Comparison of ENCODE assay signal across 28 cellular contexts in the genomic region with DNA sequence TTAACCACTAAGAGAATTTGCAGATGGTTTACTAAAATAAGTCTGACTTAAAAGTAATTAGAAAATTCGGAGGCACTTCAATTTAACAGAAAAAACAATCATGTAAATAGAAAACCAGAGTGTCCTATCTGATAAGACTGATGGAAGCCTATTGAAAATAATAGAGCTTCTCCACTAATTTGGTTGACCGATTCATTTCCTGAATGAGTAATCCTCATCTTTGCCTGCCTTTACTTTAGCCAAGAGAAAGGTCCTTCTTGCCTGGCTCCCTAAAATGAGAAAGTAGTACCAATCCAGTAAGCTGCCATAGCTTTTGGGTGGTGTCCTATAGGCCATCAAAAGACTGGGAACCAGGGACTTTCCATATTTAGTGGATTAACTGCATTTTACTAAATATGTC. TPM values are rescaled to one million over a fixed set of nuclear protein-coding genes. Genes with fewer than 3 reads are reported as not detected.
DNase-seq lines count a peak whose midpoint lies in the region; ATAC-seq lines count a peak whose summit lies in the region.
"Had no signal": no experiment of that assay in that cellular context is flagged by ENCODE, and none has a peak within 500 bp of the region (broad histone marks: within the 10 kb centered on the region; RNA-seq: fewer than 3 reads in every experiment).

No MANE protein-coding gene starts in this region.

- H2AFZ ChIP-seq in ACC112 (ENCODE audit: low read length, unreplicated experiment), result no peak overlapping the region

- peak overlapping the region; percentile 68 for H3K27ac ChIP-seq in ACC112 (ENCODE audit: low read depth, low read length)
- H3K27ac ChIP-seq: A549, SK-N-MC had no signal

- H3K4me3 ChIP-seq in ACC112 (ENCODE audit: low read depth, low read length), result no peak overlapping the region
- H3K4me3 ChIP-seq: A549, MG63, SK-N-MC had no signal

- H3K79me2 ChIP-seq in ACC112 (ENCODE audit: control insufficient read depth, insufficient read depth, low read length, unreplicated experiment), result no peaks in the 10 kb centered on the region

- DNase-seq in HT1080 (ENCODE audit: low read depth), result peak; percentile 58
- peak; percentile 8 for DNase-seq in RPMI7951 (ENCODE audit: low read depth)
- peak; percentile 15 for DNase-seq in iris pigment epithelial cell (ENCODE audit: low read depth)
- no peak for DNase-seq in SIG-M5 (lab: John Stamatoyannopoulos, UW)
- DNase-seq: C1 segment of cervical spinal cord; Caco-2; CD4-positive, alpha-beta memory T cell; EL; GF-D8; Karpas-422; MG63; NCI-H1105 treated with DMSO at 0.1 percent for 48 hours; NCI-H146; NCI-H1930; NCI-H2107; NCI-H446 treated with DMSO at 0.1 percent for 48 hours; NCI-H526; NCI-H82; NK-92 treated with Interleukin-12 subunit alpha and Interleukin-12 subunit beta, amount 100 ng/mL, for 24 hours; SHP77 treated with DMSO at 0.1 percent for 48 hours had no signal

- H3K4me1 ChIP-seq in ACC112 (ENCODE audit: control insufficient read depth, insufficient read depth, low read length, unreplicated experiment), result peaks cover 26% of the 10 kb centered on the region
- H3K4me1 ChIP-seq: A549, Caco-2 had no signal

- no peaks in the 10 kb centered on the region for H3K27me3 ChIP-seq in ACC112 (ENCODE audit: insufficient read depth, low read length)
- H3K27me3 ChIP-seq: MG63 had no signal

- no peaks in the 10 kb centered on the region for H3K36me3 ChIP-seq in ACC112 (ENCODE audit: insufficient read depth, low read length)
- H3K36me3 ChIP-seq: MG63 had no signal

- ATAC-seq in HG03460 (IDR thresholded peaks at IDR 0.05; ENCODE audit: unreplicated experiment) (no peak), GM18868 (IDR thresholded peaks at IDR 0.05; ENCODE audit: unreplicated experiment) (no peak)
- ATAC-seq: A549, HepG2 had no signal

RNA-seq across cellular contexts. Expression of a gene that starts 48.4 kb away (rescaled TPM):
- total RNA-seq in HT1080 (2014; rRNA removed; shearing (Covaris generic)), result not detected in 2 replicates
- polyA plus RNA-seq in HT1080 (2015; cell fraction: cytosol; rRNA removed), result not detected in 2 replicates
- polyA plus RNA-seq in HT1080 (2015; cell fraction: nucleus; rRNA removed), result not detected in 2 replicates
- not detected in 2 replicates for total RNA-seq in RPMI7951 (2014; rRNA removed; shearing (Covaris generic))
- total RNA-seq: Caco-2; CD4-positive, alpha-beta memory T cell; H4; HepG2; HT-29 had no signal
- polyA plus RNA-seq: A549 had no signal
